ENCODE assay signal across 28 cellular contexts in genomic region chr2:161771148-161771547, GRCh38.
"Had no signal": no experiment of that assay in that cellular context is flagged by ENCODE, and none has a peak within 500 bp of the region (broad histone marks: within the 10 kb centered on the region; RNA-seq: fewer than 3 reads in every experiment).

No MANE protein-coding gene starts in this region.

- ATAC-seq: effector memory CD8-positive, alpha-beta T cell; esophagus mucosa; foreskin keratinocyte; gastrocnemius medialis; gastroesophageal sphincter; heart left ventricle; heart right ventricle had no signal

- H3K27ac ChIP-seq: colonic mucosa, coronary artery, dorsolateral prefrontal cortex, epithelial cell of prostate, esophagus muscularis mucosa, esophagus squamous epithelium, foreskin keratinocyte, gastrocnemius medialis, gastroesophageal sphincter, heart left ventricle, heart right ventricle had no signal

- H3K27me3 ChIP-seq: colonic mucosa, dorsolateral prefrontal cortex, esophagus muscularis mucosa, esophagus squamous epithelium, foreskin keratinocyte, gastrocnemius medialis, gastroesophageal sphincter, heart left ventricle, heart right ventricle had no signal

- H3K9me3 ChIP-seq: colonic mucosa, esophagus muscularis mucosa, esophagus squamous epithelium, gastrocnemius medialis, gastroesophageal sphincter, heart left ventricle, heart right ventricle had no signal

- H3K4me3 ChIP-seq: colonic mucosa, coronary artery, dorsolateral prefrontal cortex, esophagus muscularis mucosa, esophagus squamous epithelium, gastrocnemius medialis, gastroesophageal sphincter, heart left ventricle, heart right ventricle had no signal

- DNase-seq: colonic mucosa; cortex of kidney; dermis blood vessel endothelial cell; dorsolateral prefrontal cortex; effector CD4-positive, alpha-beta T cell; effector CD8-positive, alpha-beta T cell; effector memory CD4-positive, alpha-beta T cell; effector memory CD8-positive, alpha-beta T cell; endodermal cell; erythroblast; esophagus squamous epithelium; foreskin fibroblast; foreskin keratinocyte; foreskin melanocyte; gastrocnemius medialis; glutamatergic neuron; head of caudate nucleus; heart left ventricle; heart right ventricle had no signal

- H3K36me3 ChIP-seq: colonic mucosa, esophagus muscularis mucosa, esophagus squamous epithelium, gastrocnemius medialis, gastroesophageal sphincter, heart left ventricle, heart right ventricle had no signal

- H3K4me1 ChIP-seq: colonic mucosa, esophagus muscularis mucosa, esophagus squamous epithelium, foreskin keratinocyte, gastrocnemius medialis, gastroesophageal sphincter, heart left ventricle, heart right ventricle had no signal

- FAIRE-seq: colon, endometrium, endothelial cell of umbilical vein, frontal cortex had no signal
